8 cellular contexts compared by ENCODE assay signal in the genomic region with DNA sequence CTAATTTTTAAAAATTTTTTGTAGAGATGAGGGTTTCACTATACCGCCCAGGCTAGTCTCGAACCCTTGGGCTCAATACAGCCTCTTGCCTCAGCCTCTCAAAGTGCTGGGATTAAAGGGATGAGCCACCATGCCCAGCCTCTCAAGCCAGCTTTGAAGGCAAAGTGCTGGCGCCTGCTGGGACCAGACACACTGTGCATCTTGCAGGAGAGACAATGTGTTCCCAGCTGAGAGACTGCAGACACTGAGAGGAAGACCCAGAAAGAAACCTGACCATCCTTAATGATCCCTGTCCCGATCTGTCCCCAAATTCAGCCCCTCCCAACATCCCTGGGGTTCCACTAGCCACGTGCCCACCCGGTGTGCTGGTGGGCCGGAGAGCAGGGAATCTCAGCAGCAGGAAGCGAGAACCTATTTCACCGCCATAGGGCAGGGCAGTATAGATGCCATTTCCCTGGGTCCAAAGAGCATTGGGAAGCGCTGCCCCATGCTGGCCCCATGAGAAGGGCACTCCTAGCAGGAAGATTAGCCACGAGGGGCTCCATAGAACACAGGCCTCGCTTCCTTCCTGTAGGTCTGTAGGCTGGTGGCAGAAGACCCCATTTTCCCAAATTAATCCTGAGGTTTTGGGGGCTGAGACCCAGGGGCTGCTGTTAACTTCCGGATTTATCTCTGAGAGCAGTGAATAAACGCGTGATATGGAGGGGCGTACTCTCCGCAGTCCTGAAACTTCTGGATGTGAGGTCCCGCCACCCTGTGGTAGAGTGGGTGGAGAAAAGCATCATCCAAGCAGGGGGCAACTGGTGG. TPM values are rescaled to one million over a fixed set of nuclear protein-coding genes. Genes with fewer than 3 reads are reported as not detected.
A peak's percentile ranks its signal among the peaks of the same experiment; 100 is the strongest.
DNase-seq lines count a peak whose midpoint lies in the region; ATAC-seq, FAIRE-seq and TF ChIP-seq lines count a peak whose summit lies in the region.

No MANE protein-coding gene starts in this region.

- H3K4me1 Mint-ChIP-seq in activated CD4-positive, alpha-beta memory T cell treated with anti-CD3 and anti-CD28 coated beads for 36 hours (ENCODE audit: low read depth), result peaks cover 36% of the 10 kb centered on the region
- H3K4me1 Mint-ChIP-seq in stimulated activated naive CD8-positive, alpha-beta T cell treated with anti-CD3 and anti-CD28 coated beads, Interleukin-15, amount 100 ng/mL, for 72 hours, result peaks cover 65% of the 10 kb centered on the region

- peak overlapping the region; percentile 95 for H3K4me3 Mint-ChIP-seq in activated CD4-positive, alpha-beta memory T cell treated with anti-CD3 and anti-CD28 coated beads for 36 hours
- H3K4me3 Mint-ChIP-seq in stimulated activated naive CD8-positive, alpha-beta T cell treated with anti-CD3 and anti-CD28 coated beads, Interleukin-15, amount 100 ng/mL, for 72 hours, result peak overlapping the region; percentile 88 to 92

- DNase-seq in NCI-H1694 treated with DMSO at 0.1 percent for 48 hours (lab: John Stamatoyannopoulos, UW) (peak; percentile 37), NCI-H1694 (lab: John Stamatoyannopoulos, UW) (no peak), GF-D8 (lab: John Stamatoyannopoulos, UW) (no peak), D721Med (ENCODE audit: insufficient read length, low spot score) (no peak), GM20000 (ENCODE audit: low spot score) (no peak)
- no peak for DNase-seq in activated CD4-positive, alpha-beta memory T cell treated with anti-CD3 and anti-CD28 coated beads for 36 hours
- no peak for DNase-seq in stimulated activated naive CD8-positive, alpha-beta T cell treated with anti-CD3 and anti-CD28 coated beads, Interleukin-15, amount 100 ng/mL, for 72 hours

- FAIRE-seq in D721Med (lab: Jason Lieb, UNC), result no peak

- TF ChIP-seq CTCF in D721Med (IDR thresholded peaks at IDR 0.05; ENCODE audit: insufficient read depth, missing control alignments) (no peak), GM20000 (IDR thresholded peaks at IDR 0.05; ENCODE audit: extremely low read depth, missing control alignments) (no peak)

- H3K9me3 Mint-ChIP-seq in activated CD4-positive, alpha-beta memory T cell treated with anti-CD3 and anti-CD28 coated beads for 36 hours, result no peaks in the 10 kb centered on the region
- H3K9me3 Mint-ChIP-seq in stimulated activated naive CD8-positive, alpha-beta T cell treated with anti-CD3 and anti-CD28 coated beads, Interleukin-15, amount 100 ng/mL, for 72 hours, result no peaks in the 10 kb centered on the region

- peak; percentile 5 for ATAC-seq in stimulated activated naive CD8-positive, alpha-beta T cell treated with anti-CD3 and anti-CD28 coated beads, Interleukin-15, amount 100 ng/mL, for 72 hours

- intact Hi-C loops in activated CD4-positive, alpha-beta memory T cell treated with anti-CD3 and anti-CD28 coated beads for 36 hours (cut with micrococcal nuclease), result loop anchor here (2.0 to 10.0 kb wide), 2 partner anchors 16 to 138 kb away; partner anchors contain the start of genes DNMT1 and FDX2

- H3K36me3 Mint-ChIP-seq in activated CD4-positive, alpha-beta memory T cell treated with anti-CD3 and anti-CD28 coated beads for 36 hours, result peaks cover 43% of the 10 kb centered on the region

- POLR2A ChIA-PET in activated CD4-positive, alpha-beta memory T cell treated with anti-CD3 and anti-CD28 coated beads for 36 hours (lab: Charles Lee), result interaction anchor here (1.3 to 2.3 kb wide), 3 partner anchors 41 to 71 kb away, joined by 3 to 23 read pairs (median 4); partner anchors contain the start of genes CDC37 and ICAM1

- no peaks in the 10 kb centered on the region for H3K27me3 Mint-ChIP-seq in activated CD4-positive, alpha-beta memory T cell treated with anti-CD3 and anti-CD28 coated beads for 36 hours
- no peaks in the 10 kb centered on the region for H3K27me3 Mint-ChIP-seq in stimulated activated naive CD8-positive, alpha-beta T cell treated with anti-CD3 and anti-CD28 coated beads, Interleukin-15, amount 100 ng/mL, for 72 hours

- peak overlapping the region; percentile 86 for H3K4me3 ChIP-seq in iPS-11a (ENCODE audit: low read depth, low read length)

- peak overlapping the region; percentile 96 for H3K27ac Mint-ChIP-seq in activated CD4-positive, alpha-beta memory T cell treated with anti-CD3 and anti-CD28 coated beads for 36 hours
- H3K27ac Mint-ChIP-seq in stimulated activated naive CD8-positive, alpha-beta T cell treated with anti-CD3 and anti-CD28 coated beads, Interleukin-15, amount 100 ng/mL, for 72 hours, result peak overlapping the region; percentile 97

- CTCF ChIA-PET in activated CD4-positive, alpha-beta memory T cell treated with anti-CD3 and anti-CD28 coated beads for 36 hours (lab: Charles Lee), result interaction anchor here (0.9 to 2.8 kb wide), 4 partner anchors 57 to 367 kb away, joined by 3 to 12 read pairs (median 8); no protein-coding TSS in a partner anchor

RNA-seq across cellular contexts. Expression of gene RAVER1, which starts 1.0 kb away (rescaled TPM):
- total RNA-seq in activated CD4-positive, alpha-beta memory T cell treated with anti-CD3 and anti-CD28 coated beads for 36 hours, result 10 to 100 TPM; 81.5 to 85.0 TPM

RNA-seq across cellular contexts. Expression of gene ICAM3, which starts 7.1 kb away (rescaled TPM):
- 100 to 1,000 TPM; 125 to 132 TPM for total RNA-seq in activated CD4-positive, alpha-beta memory T cell treated with anti-CD3 and anti-CD28 coated beads for 36 hours

RNA-seq across cellular contexts. Expression of gene FDX2, which starts 16.5 kb away (rescaled TPM):
- total RNA-seq in activated CD4-positive, alpha-beta memory T cell treated with anti-CD3 and anti-CD28 coated beads for 36 hours, result 10 to 100 TPM in 1 of 2 experiments, 1 to 10 TPM in 1; 9.9 to 12.2 TPM

RNA-seq across cellular contexts. Expression of gene ZGLP1, which starts 22.7 kb away (rescaled TPM):
- 1 to 10 TPM in 1 of 2 experiments, under 1 TPM in 1; 0.85 to 2.0 TPM for total RNA-seq in activated CD4-positive, alpha-beta memory T cell treated with anti-CD3 and anti-CD28 coated beads for 36 hours

RNA-seq across cellular contexts. Expression of gene ICAM5, which starts 42.6 kb away (rescaled TPM):
- 1 to 10 TPM; 1.1 to 1.3 TPM for total RNA-seq in activated CD4-positive, alpha-beta memory T cell treated with anti-CD3 and anti-CD28 coated beads for 36 hours
